8 cellular contexts compared by ENCODE assay signal in the genomic region with DNA sequence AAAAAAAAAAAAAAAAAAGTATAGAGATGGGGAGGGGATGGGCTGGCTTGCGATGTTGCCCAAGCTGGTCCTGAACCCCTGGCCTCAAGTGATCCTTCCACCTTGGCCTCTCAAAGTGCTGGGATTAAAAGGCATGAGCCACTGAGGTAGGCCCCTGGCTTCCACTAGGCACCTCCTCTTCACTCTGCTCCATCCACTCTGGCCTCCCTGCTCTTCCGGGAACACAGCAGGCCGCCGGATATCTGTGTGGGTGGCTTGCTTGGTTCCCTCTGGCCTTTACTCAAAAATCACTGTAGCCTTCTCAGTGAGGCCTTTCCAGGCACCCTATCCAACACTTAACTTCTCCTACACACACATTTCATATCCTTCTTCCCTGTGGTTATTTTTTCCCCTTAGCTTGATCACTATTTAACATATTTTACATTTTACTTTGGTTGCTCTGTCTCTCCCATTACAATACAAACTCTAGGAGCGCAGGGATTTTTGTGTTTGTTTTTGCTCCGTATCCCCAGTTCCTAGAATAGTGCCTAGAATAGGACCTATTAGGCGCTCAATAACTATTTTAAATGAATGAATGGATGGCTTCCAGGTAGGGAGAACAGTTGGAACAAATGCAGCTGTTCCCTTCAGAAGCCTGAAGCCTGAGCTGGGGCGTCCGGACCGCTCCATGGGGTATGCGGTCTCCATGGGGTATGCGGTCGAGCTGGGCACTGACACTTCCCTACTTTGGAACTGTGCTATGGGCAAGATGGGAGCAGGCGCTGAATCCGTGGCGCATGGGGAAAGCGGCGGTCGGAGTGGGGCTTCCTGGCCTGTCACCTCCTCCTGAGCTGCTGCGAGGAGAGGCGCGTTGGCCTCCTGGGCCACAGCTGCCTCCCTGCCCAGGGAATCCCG. TPM values are rescaled to one million over a fixed set of nuclear protein-coding genes. Genes with fewer than 3 reads are reported as not detected.
DNase-seq lines count a peak whose midpoint lies in the region; ATAC-seq and TF ChIP-seq lines count a peak whose summit lies in the region.

No MANE protein-coding gene starts in this region.

- WGBS in adipose tissue, 3 donors: 11 to 20% (median 14%) methylated on average over 23 of the region's 23 CpGs

- no peaks in the 10 kb centered on the region for H3K27me3 ChIP-seq in CD8-positive, alpha-beta T cell (ENCODE audit: insufficient read depth, low read length)

- H3K9me3 ChIP-seq in CD8-positive, alpha-beta T cell (ENCODE audit: low read length): no peaks in the 10 kb centered on the region
- peaks cover 2% of the 10 kb centered on the region for H3K9me3 ChIP-seq in iPS-18c (ENCODE audit: control insufficient read depth, insufficient read depth, low read length)

- peaks cover 18% of the 10 kb centered on the region for H3K4me1 Mint-ChIP-seq in CD8-positive, alpha-beta T cell (ENCODE audit: low read depth)
- H3K4me1 Mint-ChIP-seq in stimulated activated naive B cell treated with anti-CD40 and anti-IgM and Interleukin-4, amounts not matched to agents 10 μg/mL and 1 μg/mL and 100 μg/mL, for 72 hours: peaks cover 35 to 43% of the 10 kb centered on the region in 2 donors

- CTCF ChIA-PET in CD8-positive, alpha-beta T cell (lab: Charles Lee): interaction anchor here (0.6 to 3.8 kb wide), 9 partner anchors 10 to 44 kb away, joined by 3 to 27 read pairs (median 4); no protein-coding TSS in a partner anchor

- H3K4me3 Mint-ChIP-seq in CD8-positive, alpha-beta T cell: peak overlapping the region; percentile 94
- H3K4me3 Mint-ChIP-seq in stimulated activated naive B cell treated with anti-CD40 and anti-IgM and Interleukin-4, amounts not matched to agents 10 μg/mL and 1 μg/mL and 100 μg/mL, for 72 hours: peak overlapping the region; percentile 92 to 95

- TF ChIP-seq CTCF in CD8-positive, alpha-beta T cell (IDR thresholded peaks at IDR 0.05): no peak

- POLR2A ChIA-PET in CD8-positive, alpha-beta T cell (lab: Charles Lee): interaction anchor here (0.8 to 3.3 kb wide), 7 partner anchors 14 to 641 kb away, joined by 3 to 20 read pairs (median 4); partner anchors contain the start of genes H3-3A and SDE2

- peaks cover 11% of the 10 kb centered on the region for H3K4me1 ChIP-seq in CD8-positive, alpha-beta T cell (ENCODE audit: insufficient read depth, low read length)

- H3K27ac Mint-ChIP-seq in CD8-positive, alpha-beta T cell: peak overlapping the region; percentile 88
- peak overlapping the region; percentile 97 for H3K27ac Mint-ChIP-seq in stimulated activated naive B cell treated with anti-CD40 and anti-IgM and Interleukin-4, amounts not matched to agents 10 μg/mL and 1 μg/mL and 100 μg/mL, for 72 hours

- H3K36me3 ChIP-seq in CD8-positive, alpha-beta T cell (ENCODE audit: insufficient read depth, low read length): no peaks in the 10 kb centered on the region

- no peaks in the 10 kb centered on the region for H3K36me3 Mint-ChIP-seq in CD8-positive, alpha-beta T cell
- H3K36me3 Mint-ChIP-seq in stimulated activated naive B cell treated with anti-CD40 and anti-IgM and Interleukin-4, amounts not matched to agents 10 μg/mL and 1 μg/mL and 100 μg/mL, for 72 hours: no peaks in the 10 kb centered on the region

- H3K4me3 ChIP-seq in CD8-positive, alpha-beta T cell (ENCODE audit: low read depth, low read length): peak overlapping the region; percentile 47
- H3K4me3 ChIP-seq in iPS-18c (ENCODE audit: insufficient read depth, low read depth, low read length): peak overlapping the region; percentile 73

- H3K27ac ChIP-seq in CD8-positive, alpha-beta T cell (ENCODE audit: low read depth, low read length): no peak overlapping the region
- peak overlapping the region; percentile 68 for H3K27ac ChIP-seq in adipose tissue (ENCODE audit: low read depth, low read length)

- H3K9me3 Mint-ChIP-seq in CD8-positive, alpha-beta T cell: no peaks in the 10 kb centered on the region
- H3K9me3 Mint-ChIP-seq in stimulated activated naive B cell treated with anti-CD40 and anti-IgM and Interleukin-4, amounts not matched to agents 10 μg/mL and 1 μg/mL and 100 μg/mL, for 72 hours: no peaks in the 10 kb centered on the region

- DNase-seq in CD8-positive, alpha-beta T cell: no peak
- no peak for DNase-seq in stimulated activated naive B cell treated with anti-CD40 and anti-IgM and Interleukin-4, amounts not matched to agents 10 μg/mL and 1 μg/mL and 100 μg/mL, for 72 hours
- DNase-seq in NCI-H2196 (lab: John Stamatoyannopoulos, UW; ENCODE audit: unreplicated experiment) (no peak), GDM1 (lab: John Stamatoyannopoulos, UW) (no peak)

- intact Hi-C loops in CD8-positive, alpha-beta T cell (cut with DNase I, micrococcal nuclease): loop anchor here (1.0 to 2.0 kb wide), 2 partner anchors 12 to 196 kb away; no protein-coding TSS in a partner anchor

- ATAC-seq in CD8-positive, alpha-beta T cell: no peak
- ATAC-seq in HG03025 (IDR thresholded peaks at IDR 0.05; ENCODE audit: low FRiP score, unreplicated experiment) (peak; percentile 15), GM21447 (IDR thresholded peaks at IDR 0.05; ENCODE audit: unreplicated experiment) (no peak)
- ATAC-seq in stimulated activated naive B cell treated with anti-CD40 and anti-IgM and Interleukin-4, amounts not matched to agents 10 μg/mL and 1 μg/mL and 100 μg/mL, for 72 hours (replicated peaks): peak in 1 of 2 donors; percentile 0

- no peaks in the 10 kb centered on the region for H3K27me3 Mint-ChIP-seq in CD8-positive, alpha-beta T cell (ENCODE audit: low read depth)
- H3K27me3 Mint-ChIP-seq in stimulated activated naive B cell treated with anti-CD40 and anti-IgM and Interleukin-4, amounts not matched to agents 10 μg/mL and 1 μg/mL and 100 μg/mL, for 72 hours: no peaks in the 10 kb centered on the region

RNA-seq across cellular contexts. Expression of gene H3-3A, which starts 46.7 kb away (rescaled TPM):
- total RNA-seq in CD8-positive, alpha-beta T cell: 100 to 1,000 TPM; 439 to 447 TPM
- polyA plus RNA-seq in adipose tissue: 100 to 1,000 TPM; 282 to 940 (median 473) TPM
